In genomic region chr5:77133061-77133758, GRCh38 we compare ENCODE assay signal across 8 cellular contexts. TPM values are rescaled to one million over a fixed set of nuclear protein-coding genes. Genes with fewer than 3 reads are reported as not detected.
DNase-seq lines count a peak whose midpoint lies in the region; ATAC-seq and TF ChIP-seq lines count a peak whose summit lies in the region.

No MANE protein-coding gene starts in this region.

- H2AFZ ChIP-seq in GM23248 = no peak overlapping the region

- ATAC-seq in GM21447 (IDR thresholded peaks at IDR 0.05; ENCODE audit: unreplicated experiment) = no peak

- no peaks in the 10 kb centered on the region for H3K4me1 Mint-ChIP-seq in activated naive CD4-positive, alpha-beta T cell treated with anti-CD3 and anti-CD28 coated beads for 36 hours (ENCODE audit: low read depth)

- H3K36me3 ChIP-seq in GM23248 (ENCODE audit: low read depth) (no peaks in the 10 kb centered on the region), sigmoid colon (no peaks in the 10 kb centered on the region)

- in situ Hi-C loops in GM23248 (cut with MboI) (no loop called here), SK-MEL-5 (cut with HindIII; ENCODE audit: low pct_unique_long_range_greater_than_20kb, low sequenced_read_pairs) (no loop called here), GM13977 (cut with MboI; ENCODE audit: low pct_unique_long_range_greater_than_20kb, low sequenced_read_pairs, unreplicated experiment) (no loop called here)

- H3K4me2 ChIP-seq in GM23248 (ENCODE audit: unreplicated experiment) = peak overlapping the region; percentile 33

- no peak overlapping the region for H3K4me3 Mint-ChIP-seq in activated naive CD4-positive, alpha-beta T cell treated with anti-CD3 and anti-CD28 coated beads for 36 hours

- no peaks in the 10 kb centered on the region for H3K79me2 ChIP-seq in GM23248 (ENCODE audit: insufficient read depth)

- H3K27me3 Mint-ChIP-seq in activated naive CD4-positive, alpha-beta T cell treated with anti-CD3 and anti-CD28 coated beads for 36 hours (ENCODE audit: low read depth) = no peaks in the 10 kb centered on the region

- CTCF ChIA-PET in activated naive CD4-positive, alpha-beta T cell treated with anti-CD3 and anti-CD28 coated beads for 36 hours (lab: Charles Lee) = interaction anchor here (0.6 kb wide), 1 partner anchor 1753 kb away, joined by 3 read pairs; no protein-coding TSS in a partner anchor

- peak; percentile 99 for DNase-seq in GM23248
- DNase-seq in SK-MEL-5 (ENCODE audit: low read depth, low spot score) = peak; percentile 40
- DNase-seq in globus pallidus (ENCODE audit: low spot score) = peak; percentile 92
- DNase-seq in sigmoid colon = peak; percentile 82
- no peak for DNase-seq in activated naive CD4-positive, alpha-beta T cell treated with anti-CD3 and anti-CD28 coated beads for 36 hours
- DNase-seq in NCI-H187 treated with DMSO at 0.1 percent for 48 hours (lab: John Stamatoyannopoulos, UW) = no peak
- no peak for DNase-seq in GM13977 (ENCODE audit: low spot score)

- H3K9me2 ChIP-seq in GM23248 (ENCODE audit: insufficient read depth) = no peaks in the 10 kb centered on the region

- TF ChIP-seq CTCF in sigmoid colon (IDR thresholded peaks at IDR 0.05) (no peak), GM13977 (IDR thresholded peaks at IDR 0.05; ENCODE audit: extremely low read depth, insufficient read depth, missing control alignments) (no peak)

- TF ChIP-seq EP300 in sigmoid colon (IDR thresholded peaks at IDR 0.05) = no peak

- intact Hi-C loops in sigmoid colon (cut with DNase I) = no loop called here
- intact Hi-C loops in activated naive CD4-positive, alpha-beta T cell treated with anti-CD3 and anti-CD28 coated beads for 36 hours (cut with micrococcal nuclease) = no loop called here

- H3K4me1 ChIP-seq in GM23248 (ENCODE audit: insufficient read depth) = peaks cover 13% of the 10 kb centered on the region
- H3K4me1 ChIP-seq in sigmoid colon = peaks cover 0 to 9% (median 0%) of the 10 kb centered on the region in 4 donors

- WGBS in GM23248 (ENCODE audit: low coverage in 1 of 2, low lambda C conversion rate in 2 of 2, missing lambda C conversion rate in 2 of 2), 2 experiments = 0% methylated on average over 1 of the region's 1 CpG
- WGBS in sigmoid colon, 2 donors = 76 to 78% methylated on average over 1 of the region's 1 CpG

- no peak overlapping the region for H3K4me3 ChIP-seq in GM23248
- no peak overlapping the region for H3K4me3 ChIP-seq in sigmoid colon

- H3K27ac ChIP-seq in GM23248 (0 out of 2 replicates have a peak overlapping the region, but pooled peaks have one; percentile 24), sigmoid colon (peak overlapping the region in 1 of 4 donors; percentile 24)

- no peak overlapping the region for H3K9ac ChIP-seq in GM23248

- H4K20me1 ChIP-seq in GM23248 (ENCODE audit: insufficient read depth) = no peaks in the 10 kb centered on the region

- no peaks in the 10 kb centered on the region for H3K36me3 Mint-ChIP-seq in activated naive CD4-positive, alpha-beta T cell treated with anti-CD3 and anti-CD28 coated beads for 36 hours (ENCODE audit: low read depth)

- H3K27me3 ChIP-seq in GM23248 (replicated peaks; ENCODE audit: insufficient read depth) (peaks cover 18% of the 10 kb centered on the region), sigmoid colon (no peaks in the 10 kb centered on the region)

- H3K9me3 ChIP-seq in GM23248 (ENCODE audit: low read depth) (no peaks in the 10 kb centered on the region), sigmoid colon (no peaks in the 10 kb centered on the region)

- H3F3A ChIP-seq in GM23248 (ENCODE audit: insufficient read depth) = peaks cover 18% of the 10 kb centered on the region

- H3K27ac Mint-ChIP-seq in activated naive CD4-positive, alpha-beta T cell treated with anti-CD3 and anti-CD28 coated beads for 36 hours = no peak overlapping the region

- H3K9me3 Mint-ChIP-seq in activated naive CD4-positive, alpha-beta T cell treated with anti-CD3 and anti-CD28 coated beads for 36 hours = no peaks in the 10 kb centered on the region

- TF ChIP-seq POLR2A in sigmoid colon (IDR thresholded peaks at IDR 0.05) = no peak

RNA-seq across cellular contexts. Expression of gene ZBED3, which starts 46.1 kb away (rescaled TPM):
- total RNA-seq in GM23248 (2014; rRNA removed; shearing (Covaris generic)) = 0.54 and 0.63 TPM in 2 replicates
- polyA plus RNA-seq in GM23248 (2016; fragmentation: Nextera tagmentation; extraction: Ambion mirVana) (0.37 and 0.75 TPM in 2 replicates), sigmoid colon (1 to 10 TPM; 1.8 to 4.3 (median 2.1) TPM)
- total RNA-seq in SK-MEL-5 (2014; rRNA removed; shearing (Covaris generic)) = 0.63 and 0.85 TPM in 2 replicates
- 5.8 and 7.3 TPM in 2 replicates for polyA plus RNA-seq in SK-MEL-5 (2015; cell fraction: cytosol; rRNA removed)
- 4.7 and 10.2 TPM in 2 replicates for polyA plus RNA-seq in SK-MEL-5 (2015; cell fraction: nucleus; rRNA removed)
- 10 to 100 TPM in 2 of 4 donors, 1 to 10 TPM in 2; 7.7 to 14.6 (median 10.9) TPM for total RNA-seq in sigmoid colon
- 1 to 10 TPM; 1.9 to 3.3 TPM for total RNA-seq in activated naive CD4-positive, alpha-beta T cell treated with anti-CD3 and anti-CD28 coated beads for 36 hours

Comparison
In these comparisons a context has a peak if more than half of its experiments do, and no peak if none do; other contexts are left out.
1. DNase-seq: peak in GM23248 (single experiment), SK-MEL-5 (single experiment), globus pallidus (single experiment) and sigmoid colon (single experiment); none in activated naive CD4-positive, alpha-beta T cell treated with anti-CD3 and anti-CD28 coated beads for 36 hours (single experiment), NCI-H187 treated with DMSO at 0.1 percent for 48 hours (single experiment) and GM13977 (single experiment).